17 cellular contexts compared by ENCODE assay signal in the genomic region with DNA sequence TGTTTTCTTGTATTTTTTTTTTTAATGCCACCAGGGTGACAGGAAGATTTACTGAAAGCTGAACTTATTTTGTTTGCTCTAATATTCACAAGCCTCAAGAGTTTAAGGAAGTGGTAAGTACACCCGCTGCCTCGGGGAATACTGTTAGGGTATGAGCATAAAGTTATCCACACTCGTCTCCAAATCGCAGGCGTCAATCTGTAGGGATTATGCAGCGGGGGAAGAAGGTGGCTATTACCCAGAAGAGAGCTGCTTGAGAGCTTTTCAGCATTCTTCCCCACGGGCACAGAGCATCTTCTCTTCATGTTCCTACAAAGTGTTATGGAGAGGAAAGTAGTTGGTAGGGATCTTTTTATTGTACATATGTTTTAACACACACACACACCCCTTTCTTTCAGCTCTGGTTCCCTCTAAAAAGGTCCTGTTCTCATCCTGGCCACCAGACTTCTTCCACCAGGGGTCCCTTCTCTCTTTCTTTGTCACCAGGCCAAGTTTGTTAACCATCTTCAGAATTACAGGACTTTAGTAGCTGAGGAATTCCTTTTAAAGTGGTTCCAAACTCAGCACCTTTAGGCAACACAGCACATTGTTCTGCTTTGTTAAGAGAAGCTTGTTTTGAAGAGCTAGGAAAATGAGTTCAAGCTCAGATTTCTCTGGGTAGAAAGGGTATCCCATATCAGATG.
DNase-seq lines count a peak whose midpoint lies in the region; ATAC-seq, FAIRE-seq and TF ChIP-seq lines count a peak whose summit lies in the region.
"Had no signal": no experiment of that assay in that cellular context is flagged by ENCODE, and none has a peak within 500 bp of the region (broad histone marks: within the 10 kb centered on the region; RNA-seq: fewer than 3 reads in every experiment).

No MANE protein-coding gene starts in this region.

- H3K4me1 ChIP-seq in SJCRH30, result no peaks in the 10 kb centered on the region

- H3K27me3 ChIP-seq in SJCRH30, result no peaks in the 10 kb centered on the region

- no peak overlapping the region for H3K27ac ChIP-seq in SJCRH30

- H3K27ac Mint-ChIP-seq in central memory CD8-positive, alpha-beta T cell (ENCODE audit: low read depth), result peak overlapping the region; percentile 71
- peak overlapping the region; percentile 90 for H3K27ac Mint-ChIP-seq in neural crest cell (ENCODE audit: unreplicated experiment)
- H3K27ac Mint-ChIP-seq: activated naive CD8-positive, alpha-beta T cell; T-helper 1 cell treated with Interleukin-12 subunit alpha and Interleukin-12 subunit beta and Interleukin-4 antibody, amounts not matched to agents 30 μg/mL and 1 μg/mL, for 36 hours had no signal

- peak overlapping the region; percentile 44 for H3K4me3 Mint-ChIP-seq in central memory CD8-positive, alpha-beta T cell
- no peak overlapping the region for H3K4me3 Mint-ChIP-seq in neural crest cell
- H3K4me3 Mint-ChIP-seq: activated naive CD8-positive, alpha-beta T cell; T-helper 1 cell treated with Interleukin-12 subunit alpha and Interleukin-12 subunit beta and Interleukin-4 antibody, amounts not matched to agents 30 μg/mL and 1 μg/mL, for 36 hours had no signal

- no peak overlapping the region for H3K4me3 ChIP-seq in SJCRH30

- peak; percentile 33 for ATAC-seq in GM18868 (IDR thresholded peaks at IDR 0.05; ENCODE audit: unreplicated experiment)
- ATAC-seq in central memory CD8-positive, alpha-beta T cell (replicated peaks; ENCODE audit: extremely low read depth, poor library complexity, severe bottlenecking), result no peak

- H3K4me1 Mint-ChIP-seq in central memory CD8-positive, alpha-beta T cell, result peaks cover 65% of the 10 kb centered on the region
- H3K4me1 Mint-ChIP-seq in neural crest cell, result peaks cover 57% of the 10 kb centered on the region

- TF ChIP-seq CTCF in D721Med (IDR thresholded peaks at IDR 0.05; ENCODE audit: insufficient read depth, missing control alignments), result no peak
- TF ChIP-seq CTCF in neural crest cell (conservative IDR thresholded peaks at IDR 0.05), result no peak

- H3K9me3 ChIP-seq in SJCRH30 (replicated peaks), result no peaks in the 10 kb centered on the region

- DNase-seq in D721Med (ENCODE audit: insufficient read length, low spot score), result no peak
- no peak for DNase-seq in central memory CD8-positive, alpha-beta T cell (ENCODE audit: low spot score in 2 of 2)
- no peak for DNase-seq in neural crest cell (ENCODE audit: low read depth, low spot score)
- DNase-seq in retina, result no peak
- DNase-seq in SJCRH30, result no peak
- DNase-seq in amygdala (lab: John Stamatoyannopoulos, UW), result no peak
- DNase-seq: activated CD4-positive, CD25-positive, alpha-beta regulatory T cell treated with anti-CD3 and anti-CD28 coated beads, Interleukin-2, amount 50 U/mL, for 72 hours; C1 segment of cervical spinal cord; EL; NCI-H2081 treated with DMSO at 0.1 percent for 48 hours; stimulated activated naive CD4-positive, alpha-beta T cell had no signal

- peaks cover 30% of the 10 kb centered on the region for H3K36me3 ChIP-seq in SJCRH30

- H3K9me3 Mint-ChIP-seq in central memory CD8-positive, alpha-beta T cell, result no peaks in the 10 kb centered on the region
- no peaks in the 10 kb centered on the region for H3K9me3 Mint-ChIP-seq in neural crest cell

- peak; percentile 16 for FAIRE-seq in D721Med (lab: Jason Lieb, UNC)
- FAIRE-seq: endometrium, GM19239, urothelium cell line had no signal

- no peaks in the 10 kb centered on the region for H3K27me3 Mint-ChIP-seq in central memory CD8-positive, alpha-beta T cell
- H3K27me3 Mint-ChIP-seq in neural crest cell (ENCODE audit: low read depth), result no peaks in the 10 kb centered on the region
- H3K27me3 Mint-ChIP-seq: activated naive CD8-positive, alpha-beta T cell had no signal

- H3K36me3 Mint-ChIP-seq in central memory CD8-positive, alpha-beta T cell (ENCODE audit: insufficient read depth), result peaks cover 15% of the 10 kb centered on the region
- peaks cover 7% of the 10 kb centered on the region for H3K36me3 Mint-ChIP-seq in neural crest cell (ENCODE audit: low read depth)
- H3K36me3 Mint-ChIP-seq: activated naive CD8-positive, alpha-beta T cell had no signal
